Comparison of ENCODE assay signal across 8 cellular contexts in the genomic region with DNA sequence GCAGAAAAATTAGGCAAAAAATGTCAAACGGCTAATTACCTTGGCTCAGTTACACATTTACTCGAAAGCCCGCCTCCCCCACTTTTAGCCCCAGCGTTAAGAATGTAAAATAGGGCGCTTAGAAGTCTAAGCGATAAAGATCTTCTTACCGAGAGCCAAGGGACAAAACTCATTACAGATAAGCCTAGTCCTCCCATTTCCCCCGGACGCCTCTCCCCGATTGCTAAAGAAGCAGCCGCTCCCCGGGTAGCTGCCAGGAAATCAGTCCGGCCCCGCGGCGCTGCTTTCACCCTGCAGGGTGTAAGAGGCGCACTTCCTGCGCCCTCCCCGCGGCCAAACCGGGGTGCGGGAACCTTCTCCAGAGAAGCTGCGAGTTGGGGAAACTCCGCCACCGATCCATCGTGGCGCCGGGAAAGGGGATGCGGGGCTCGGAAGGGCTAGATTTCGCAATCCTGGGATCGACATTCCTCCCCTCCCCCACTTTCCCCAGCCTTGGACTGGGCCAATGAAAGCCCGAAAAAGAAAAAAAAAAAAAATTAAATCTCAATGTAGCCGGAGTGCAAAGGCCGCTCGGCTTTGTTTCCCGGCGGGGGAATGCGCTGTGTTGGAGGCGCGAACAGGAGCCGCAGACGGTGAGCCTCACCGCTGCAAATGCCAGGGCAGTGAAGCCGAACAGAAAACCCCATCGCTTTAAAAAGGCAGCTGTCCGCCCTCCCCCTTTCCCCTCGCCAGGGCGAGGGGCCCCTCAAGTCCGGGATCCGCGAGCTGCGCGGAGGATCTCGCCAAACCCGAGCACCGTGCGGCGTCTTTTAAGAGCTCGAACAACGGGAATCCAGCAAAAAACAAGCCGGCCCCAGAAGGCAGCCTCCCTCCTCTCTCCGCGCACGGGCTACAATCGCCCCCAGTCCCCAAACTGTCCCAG. TPM values are rescaled to one million over a fixed set of nuclear protein-coding genes. Genes with fewer than 3 reads are reported as not detected.
DNase-seq lines count a peak whose midpoint lies in the region; ATAC-seq and TF ChIP-seq lines count a peak whose summit lies in the region.

No MANE protein-coding gene starts in this region.

- H3K4me3 ChIP-seq in H7 (ENCODE audit: insufficient read depth, low read depth, low read length), result peak overlapping the region; percentile 91

- peaks cover 3% of the 10 kb centered on the region for H3K4me1 Mint-ChIP-seq in activated CD4-positive, alpha-beta memory T cell treated with anti-CD3 and anti-CD28 coated beads for 36 hours (ENCODE audit: low read depth)
- H3K4me1 Mint-ChIP-seq in natural killer cell, result no peaks in the 10 kb centered on the region

- H3K36me3 ChIP-seq in H7 (replicated peaks; ENCODE audit: control insufficient read depth, insufficient read depth, low read length), result no peaks in the 10 kb centered on the region

- peak; percentile 40 to 89 (median 77) for DNase-seq in NCI-H1417 (lab: John Stamatoyannopoulos, UW)
- DNase-seq in NCI-H1417 treated with DMSO at 0.1 percent for 48 hours (lab: John Stamatoyannopoulos, UW), result no peak
- peak; percentile 88 for DNase-seq in H7
- DNase-seq in NCI-H2029 (lab: John Stamatoyannopoulos, UW), result peak; percentile 28
- peak; percentile 49 for DNase-seq in activated CD4-positive, alpha-beta memory T cell treated with anti-CD3 and anti-CD28 coated beads for 36 hours
- DNase-seq in fibroblast of the conjunctiva (ENCODE audit: low read depth), result peak; percentile 74
- no peak for DNase-seq in natural killer cell

- peaks cover 12% of the 10 kb centered on the region; the same call in 1 of the 2 replicates for H3K27me3 ChIP-seq in H7 (ENCODE audit: control insufficient read depth, insufficient read depth, low read length)

- intact Hi-C loops in activated CD4-positive, alpha-beta memory T cell treated with anti-CD3 and anti-CD28 coated beads for 36 hours (cut with micrococcal nuclease), result no loop called here
- intact Hi-C loops in natural killer cell (cut with micrococcal nuclease), result no loop called here

- POLR2A ChIA-PET in activated CD4-positive, alpha-beta memory T cell treated with anti-CD3 and anti-CD28 coated beads for 36 hours (lab: Charles Lee), result no interaction called here

- H3K27ac Mint-ChIP-seq in activated CD4-positive, alpha-beta memory T cell treated with anti-CD3 and anti-CD28 coated beads for 36 hours, result no peak overlapping the region
- no peak overlapping the region for H3K27ac Mint-ChIP-seq in natural killer cell

- CTCF ChIA-PET in activated CD4-positive, alpha-beta memory T cell treated with anti-CD3 and anti-CD28 coated beads for 36 hours (lab: Charles Lee), result no interaction called here

- H3K4me3 Mint-ChIP-seq in activated CD4-positive, alpha-beta memory T cell treated with anti-CD3 and anti-CD28 coated beads for 36 hours, result peak overlapping the region; percentile 58
- H3K4me3 Mint-ChIP-seq in natural killer cell, result peak overlapping the region; percentile 75

- TF ChIP-seq CTCF in natural killer cell (IDR thresholded peaks at IDR 0.05), result no peak

- H3K27me3 Mint-ChIP-seq in activated CD4-positive, alpha-beta memory T cell treated with anti-CD3 and anti-CD28 coated beads for 36 hours, result peaks cover 57% of the 10 kb centered on the region
- peaks cover 25 to 39% of the 10 kb centered on the region in 2 donors for H3K27me3 Mint-ChIP-seq in natural killer cell (ENCODE audit: low read depth in 2 of 2)

- H3K9me3 Mint-ChIP-seq in activated CD4-positive, alpha-beta memory T cell treated with anti-CD3 and anti-CD28 coated beads for 36 hours, result no peaks in the 10 kb centered on the region
- H3K9me3 Mint-ChIP-seq in natural killer cell, result no peaks in the 10 kb centered on the region

- H3K36me3 Mint-ChIP-seq in activated CD4-positive, alpha-beta memory T cell treated with anti-CD3 and anti-CD28 coated beads for 36 hours, result no peaks in the 10 kb centered on the region
- no peaks in the 10 kb centered on the region for H3K36me3 Mint-ChIP-seq in natural killer cell

- ATAC-seq in natural killer cell (peak in 1 of 3 donors; percentile 51), GM18858 (IDR thresholded peaks at IDR 0.05; ENCODE audit: unreplicated experiment) (no peak)

RNA-seq across cellular contexts. Expression of gene PTPRG, which starts 0.7 kb away (rescaled TPM):
- 54.4 and 81.5 TPM in 2 replicates for total RNA-seq in H7 (2014; rRNA removed; shearing (Covaris generic))
- total RNA-seq in activated CD4-positive, alpha-beta memory T cell treated with anti-CD3 and anti-CD28 coated beads for 36 hours, result under 1 TPM in 1 of 2 experiments, not detected in 1; 0.10 TPM
- total RNA-seq in natural killer cell, result 1 to 10 TPM; 1.0 to 2.9 (median 2.5) TPM

Comparison
In these comparisons a context has a peak if more than half of its experiments do, and no peak if none do; other contexts are left out.
1. DNase-seq: peak in NCI-H1417 (3 of 3), H7 (single experiment), NCI-H2029 (single experiment), activated CD4-positive, alpha-beta memory T cell treated with anti-CD3 and anti-CD28 coated beads for 36 hours (single experiment) and fibroblast of the conjunctiva (single experiment); none in NCI-H1417 treated with DMSO at 0.1 percent for 48 hours (single experiment) and natural killer cell (single experiment).
2. RNA of gene PTPRG, which starts 0.7 kb away (total RNA-seq): 54.4 to 81.5 TPM in H7; 1.0 to 2.9 TPM in natural killer cell and 0.10 TPM in activated CD4-positive, alpha-beta memory T cell treated with anti-CD3 and anti-CD28 coated beads for 36 hours; every median in the first group is over 10 times any median in the second.